1 cellular context compared by ENCODE assay signal in the genomic region with DNA sequence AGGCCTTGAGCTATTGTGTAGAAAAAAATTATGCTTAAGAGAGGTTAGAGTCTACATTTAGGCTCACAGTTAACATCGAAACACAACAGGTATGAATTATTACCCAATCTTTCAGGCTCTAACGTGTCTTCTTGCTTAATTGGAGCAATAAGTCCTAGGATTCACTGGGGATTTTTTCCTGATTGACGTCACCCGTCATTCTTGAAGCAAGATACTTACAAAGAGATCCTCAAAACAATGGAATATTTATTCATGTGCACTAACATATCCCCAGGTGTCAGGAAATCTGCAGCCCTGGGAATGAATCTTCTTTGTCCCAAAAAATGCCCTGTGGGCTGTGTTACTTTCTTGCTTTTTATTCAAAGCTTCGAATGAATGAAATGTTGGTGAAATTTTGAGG.
TF ChIP-seq lines count a peak whose summit lies in the region.

No MANE protein-coding gene starts in this region.

TF ChIP-seq in endothelial cell of umbilical vein, 7 proteins besides CTCF, POLR2A, EP300 and RAD21 (continued from another document):
- TF ChIP-seq MAX (IDR thresholded peaks at IDR 0.05; ENCODE audit: insufficient read depth, insufficient read length) (no peak), JUN (IDR thresholded peaks at IDR 0.05; ENCODE audit: borderline replicate concordance, insufficient read depth, insufficient read length, low read depth) (no peak), FOS (IDR thresholded peaks at IDR 0.05; ENCODE audit: borderline replicate concordance, insufficient read depth, low read length) (no peak), GATA2 (IDR thresholded peaks at IDR 0.05; ENCODE audit: insufficient read depth, insufficient read length, low read depth, low read length) (no peak), MYC (IDR thresholded peaks at IDR 0.05; ENCODE audit: low read depth, low read length) (no peak), EZH2 (IDR thresholded peaks at IDR 0.05; ENCODE audit: borderline replicate concordance, low read depth, low read length, severe bottlenecking) (no peak)
